ENCODE assay signal across 2 cellular contexts in the genomic region with DNA sequence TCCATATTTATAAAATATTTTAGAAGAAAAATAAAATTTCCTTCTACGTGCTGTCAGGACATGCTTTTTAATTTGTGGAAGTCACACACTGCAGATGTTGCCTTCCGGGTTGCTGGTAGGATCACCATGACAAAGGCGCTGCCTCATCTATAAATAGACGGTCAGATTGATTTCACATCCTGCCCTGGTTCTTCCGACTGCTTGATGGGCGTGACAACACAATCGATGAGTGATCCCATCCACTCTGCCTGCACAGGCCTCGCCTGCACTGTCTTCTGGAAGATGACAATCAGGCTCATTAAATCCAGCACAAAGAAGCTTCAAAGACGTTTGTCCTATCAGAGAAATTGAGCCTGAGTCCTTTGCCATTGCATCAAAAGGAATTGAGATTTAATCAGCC.
TF ChIP-seq lines count a peak whose summit lies in the region.

No MANE protein-coding gene starts in this region.

TF ChIP-seq in SK-N-SH, 30 proteins besides CTCF, POLR2A, EP300 and RAD21 (continued from another document):
- TF ChIP-seq REST (IDR thresholded peaks at IDR 0.05; ENCODE audit: low read depth, low read length), result no peak
- TF ChIP-seq, protein P1, sequence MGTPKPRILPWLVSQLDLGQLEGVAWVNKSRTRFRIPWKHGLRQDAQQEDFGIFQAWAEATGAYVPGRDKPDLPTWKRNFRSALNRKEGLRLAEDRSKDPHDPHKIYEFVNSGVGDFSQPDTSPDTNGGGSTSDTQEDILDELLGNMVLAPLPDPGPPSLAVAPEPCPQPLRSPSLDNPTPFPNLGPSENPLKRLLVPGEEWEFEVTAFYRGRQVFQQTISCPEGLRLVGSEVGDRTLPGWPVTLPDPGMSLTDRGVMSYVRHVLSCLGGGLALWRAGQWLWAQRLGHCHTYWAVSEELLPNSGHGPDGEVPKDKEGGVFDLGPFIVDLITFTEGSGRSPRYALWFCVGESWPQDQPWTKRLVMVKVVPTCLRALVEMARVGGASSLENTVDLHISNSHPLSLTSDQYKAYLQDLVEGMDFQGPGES (IDR thresholded peaks at IDR 0.05; ENCODE audit: low read depth, low read length), result no peak
- no peak for TF ChIP-seq TEAD4 (IDR thresholded peaks at IDR 0.05; ENCODE audit: borderline replicate concordance, insufficient read depth)
- TF ChIP-seq FOXM1 (IDR thresholded peaks at IDR 0.05; ENCODE audit: low read depth), result no peak
- TF ChIP-seq ZBTB33 (IDR thresholded peaks at IDR 0.05; ENCODE audit: borderline replicate concordance, low read depth), result no peak
- no peak for TF ChIP-seq YY1 (IDR thresholded peaks at IDR 0.05; ENCODE audit: low read depth)
- TF ChIP-seq MEF2A (IDR thresholded peaks at IDR 0.05; ENCODE audit: borderline replicate concordance, low read depth), result no peak
- no peak for TF ChIP-seq SIN3A (IDR thresholded peaks at IDR 0.05; ENCODE audit: borderline replicate concordance, low read depth, low read length)
- TF ChIP-seq ELF1 (IDR thresholded peaks at IDR 0.05), result no peak
- no peak for TF ChIP-seq RFX5 (IDR thresholded peaks at IDR 0.05; ENCODE audit: low read length)
- TF ChIP-seq MXI1 (IDR thresholded peaks at IDR 0.05; ENCODE audit: low read depth, low read length), result no peak
- TF ChIP-seq RCOR1 (IDR thresholded peaks at IDR 0.05; ENCODE audit: low read length), result no peak
- no peak for TF ChIP-seq NRF1 (IDR thresholded peaks at IDR 0.05; ENCODE audit: low read depth, low read length)
- TF ChIP-seq NFIC (IDR thresholded peaks at IDR 0.05; ENCODE audit: borderline replicate concordance), result no peak
- TF ChIP-seq TCF12 (IDR thresholded peaks at IDR 0.05), result no peak
- no peak for TF ChIP-seq FOSL2 (IDR thresholded peaks at IDR 0.05; ENCODE audit: borderline replicate concordance, low read depth)

TF ChIP-seq in SK-N-SH treated with all-trans-retinoic acid at 6 μM for 48 hours, 23 proteins besides CTCF, POLR2A, EP300 and RAD21 (continued from another document):
- TF ChIP-seq, protein P2, sequence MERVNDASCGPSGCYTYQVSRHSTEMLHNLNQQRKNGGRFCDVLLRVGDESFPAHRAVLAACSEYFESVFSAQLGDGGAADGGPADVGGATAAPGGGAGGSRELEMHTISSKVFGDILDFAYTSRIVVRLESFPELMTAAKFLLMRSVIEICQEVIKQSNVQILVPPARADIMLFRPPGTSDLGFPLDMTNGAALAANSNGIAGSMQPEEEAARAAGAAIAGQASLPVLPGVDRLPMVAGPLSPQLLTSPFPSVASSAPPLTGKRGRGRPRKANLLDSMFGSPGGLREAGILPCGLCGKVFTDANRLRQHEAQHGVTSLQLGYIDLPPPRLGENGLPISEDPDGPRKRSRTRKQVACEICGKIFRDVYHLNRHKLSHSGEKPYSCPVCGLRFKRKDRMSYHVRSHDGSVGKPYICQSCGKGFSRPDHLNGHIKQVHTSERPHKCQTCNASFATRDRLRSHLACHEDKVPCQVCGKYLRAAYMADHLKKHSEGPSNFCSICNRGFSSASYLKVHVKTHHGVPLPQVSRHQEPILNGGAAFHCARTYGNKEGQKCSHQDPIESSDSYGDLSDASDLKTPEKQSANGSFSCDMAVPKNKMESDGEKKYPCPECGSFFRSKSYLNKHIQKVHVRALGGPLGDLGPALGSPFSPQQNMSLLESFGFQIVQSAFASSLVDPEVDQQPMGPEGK (CRISPR knock-in tag; IDR thresholded peaks at IDR 0.05; ENCODE audit: borderline replicate concordance), result no peak
- no peak for TF ChIP-seq ZNF565 (CRISPR knock-in tag; conservative IDR thresholded peaks at IDR 0.05; ENCODE audit: low read depth)
- TF ChIP-seq, protein P3, sequence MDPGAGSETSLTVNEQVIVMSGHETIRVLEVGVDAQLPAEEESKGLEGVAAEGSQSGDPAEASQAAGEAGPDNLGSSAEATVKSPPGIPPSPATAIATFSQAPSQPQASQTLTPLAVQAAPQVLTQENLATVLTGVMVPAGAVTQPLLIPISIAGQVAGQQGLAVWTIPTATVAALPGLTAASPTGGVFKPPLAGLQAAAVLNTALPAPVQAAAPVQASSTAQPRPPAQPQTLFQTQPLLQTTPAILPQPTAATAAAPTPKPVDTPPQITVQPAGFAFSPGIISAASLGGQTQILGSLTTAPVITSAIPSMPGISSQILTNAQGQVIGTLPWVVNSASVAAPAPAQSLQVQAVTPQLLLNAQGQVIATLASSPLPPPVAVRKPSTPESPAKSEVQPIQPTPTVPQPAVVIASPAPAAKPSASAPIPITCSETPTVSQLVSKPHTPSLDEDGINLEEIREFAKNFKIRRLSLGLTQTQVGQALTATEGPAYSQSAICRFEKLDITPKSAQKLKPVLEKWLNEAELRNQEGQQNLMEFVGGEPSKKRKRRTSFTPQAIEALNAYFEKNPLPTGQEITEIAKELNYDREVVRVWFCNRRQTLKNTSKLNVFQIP (CRISPR knock-in tag; IDR thresholded peaks at IDR 0.05; ENCODE audit: borderline replicate concordance, low read depth), result no peak
- TF ChIP-seq PPARA (CRISPR knock-in tag; IDR thresholded peaks at IDR 0.05; ENCODE audit: borderline replicate concordance), result no peak
- no peak for TF ChIP-seq TCF4 (CRISPR knock-in tag; IDR thresholded peaks at IDR 0.05; ENCODE audit: borderline replicate concordance)
- TF ChIP-seq ZNF70 (CRISPR knock-in tag; IDR thresholded peaks at IDR 0.05), result no peak
- TF ChIP-seq, protein P4, sequence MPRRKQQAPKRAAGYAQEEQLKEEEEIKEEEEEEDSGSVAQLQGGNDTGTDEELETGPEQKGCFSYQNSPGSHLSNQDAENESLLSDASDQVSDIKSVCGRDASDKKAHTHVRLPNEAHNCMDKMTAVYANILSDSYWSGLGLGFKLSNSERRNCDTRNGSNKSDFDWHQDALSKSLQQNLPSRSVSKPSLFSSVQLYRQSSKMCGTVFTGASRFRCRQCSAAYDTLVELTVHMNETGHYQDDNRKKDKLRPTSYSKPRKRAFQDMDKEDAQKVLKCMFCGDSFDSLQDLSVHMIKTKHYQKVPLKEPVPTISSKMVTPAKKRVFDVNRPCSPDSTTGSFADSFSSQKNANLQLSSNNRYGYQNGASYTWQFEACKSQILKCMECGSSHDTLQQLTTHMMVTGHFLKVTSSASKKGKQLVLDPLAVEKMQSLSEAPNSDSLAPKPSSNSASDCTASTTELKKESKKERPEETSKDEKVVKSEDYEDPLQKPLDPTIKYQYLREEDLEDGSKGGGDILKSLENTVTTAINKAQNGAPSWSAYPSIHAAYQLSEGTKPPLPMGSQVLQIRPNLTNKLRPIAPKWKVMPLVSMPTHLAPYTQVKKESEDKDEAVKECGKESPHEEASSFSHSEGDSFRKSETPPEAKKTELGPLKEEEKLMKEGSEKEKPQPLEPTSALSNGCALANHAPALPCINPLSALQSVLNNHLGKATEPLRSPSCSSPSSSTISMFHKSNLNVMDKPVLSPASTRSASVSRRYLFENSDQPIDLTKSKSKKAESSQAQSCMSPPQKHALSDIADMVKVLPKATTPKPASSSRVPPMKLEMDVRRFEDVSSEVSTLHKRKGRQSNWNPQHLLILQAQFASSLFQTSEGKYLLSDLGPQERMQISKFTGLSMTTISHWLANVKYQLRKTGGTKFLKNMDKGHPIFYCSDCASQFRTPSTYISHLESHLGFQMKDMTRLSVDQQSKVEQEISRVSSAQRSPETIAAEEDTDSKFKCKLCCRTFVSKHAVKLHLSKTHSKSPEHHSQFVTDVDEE (CRISPR knock-in tag; IDR thresholded peaks at IDR 0.05), result no peak
- no peak for TF ChIP-seq BACH2 (CRISPR knock-in tag; IDR thresholded peaks at IDR 0.05; ENCODE audit: borderline replicate concordance)
- no peak for TF ChIP-seq GLIS3 (CRISPR knock-in tag; IDR thresholded peaks at IDR 0.05)
- TF ChIP-seq CREB5 (CRISPR knock-in tag; IDR thresholded peaks at IDR 0.05; ENCODE audit: low read depth), result no peak
- TF ChIP-seq ZFP3 (CRISPR knock-in tag; IDR thresholded peaks at IDR 0.05), result no peak
- TF ChIP-seq ARNTL (CRISPR knock-in tag; IDR thresholded peaks at IDR 0.05; ENCODE audit: borderline replicate concordance, low read depth), result no peak
TF ChIP-seq in SK-N-SH treated with all-trans-retinoic acid at 6 μM for 48 hours: peak in this region for 0.
